Comparison of ENCODE assay signal across 18 cellular contexts in genomic region chr10:43209651-43210141, GRCh38. TPM values are rescaled to one million over a fixed set of nuclear protein-coding genes. Genes with fewer than 3 reads are reported as not detected.
A peak's percentile ranks its signal among the peaks of the same experiment; 100 is the strongest.
DNase-seq lines count a peak whose midpoint lies in the region; ATAC-seq and TF ChIP-seq lines count a peak whose summit lies in the region.
"Had no signal": no experiment of that assay in that cellular context is flagged by ENCODE, and none has a peak within 500 bp of the region (broad histone marks: within the 10 kb centered on the region; RNA-seq: fewer than 3 reads in every experiment).

No MANE protein-coding gene starts in this region.

- ATAC-seq in Right ventricle myocardium superior (ENCODE audit: poor library complexity) (no peak), heart right ventricle (no peak), aorta (ENCODE audit: low FRiP score) (no peak), GM21723 (IDR thresholded peaks at IDR 0.05; ENCODE audit: unreplicated experiment) (no peak), GM19452 (IDR thresholded peaks at IDR 0.05; ENCODE audit: unreplicated experiment) (no peak)
- ATAC-seq: naive thymus-derived CD8-positive, alpha-beta T cell had no signal

- H3K27me3 ChIP-seq in heart right ventricle (peaks cover 0 to 6% (median 0%) of the 10 kb centered on the region in 7 donors), ascending aorta (no peaks in the 10 kb centered on the region), aorta (ENCODE audit: control insufficient read depth in 1 of 2, insufficient read depth in 2 of 2, low read length in 1 of 2) (no peaks in the 10 kb centered on the region)
- H3K27me3 ChIP-seq: hepatocyte had no signal

- TF ChIP-seq CTCF in heart right ventricle (IDR thresholded peaks at IDR 0.05): no peak
- no peak for TF ChIP-seq CTCF in ascending aorta (IDR thresholded peaks at IDR 0.05)

- H3K27ac ChIP-seq in heart right ventricle (no peak overlapping the region), ascending aorta (no peak overlapping the region), aorta (ENCODE audit: low read depth in 1 of 2, low read length in 2 of 2) (no peak overlapping the region)
- H3K27ac ChIP-seq: coronary artery, hepatocyte, VCaP had no signal

- H3K4me1 ChIP-seq in heart right ventricle (peaks cover 0 to 5% (median 0%) of the 10 kb centered on the region in 9 donors), ascending aorta (no peaks in the 10 kb centered on the region), aorta (ENCODE audit: control insufficient read depth in 1 of 2, insufficient read depth in 2 of 2, low read length in 2 of 2) (no peaks in the 10 kb centered on the region)

- intact Hi-C loops in Right ventricle myocardium superior (cut with DNase I): no loop called here
- intact Hi-C loops in heart right ventricle (cut with DNase I): loop anchor here in 3 of 10 donors (5.0 to 10.0 kb wide), 3 partner anchors 135 to 145 kb away; no protein-coding TSS in a partner anchor
- intact Hi-C loops in ascending aorta (cut with DNase I): loop anchor here (10.0 kb wide), 1 partner anchor 65 kb away; no protein-coding TSS in a partner anchor
- intact Hi-C loops in aorta (cut with DNase I): no loop called here

- 86 to 91% methylated on average over 5 of the region's 5 CpGs for WGBS in heart right ventricle, 2 donors
- WGBS in aorta, 2 donors: 94 to 97% methylated on average over 5 of the region's 5 CpGs

- H3K9me3 ChIP-seq in heart right ventricle (no peaks in the 10 kb centered on the region), ascending aorta (no peaks in the 10 kb centered on the region), aorta (ENCODE audit: control insufficient read depth, low read length) (no peaks in the 10 kb centered on the region)

- H3K4me3 ChIP-seq in heart right ventricle (no peak overlapping the region), ascending aorta (no peak overlapping the region), aorta (ENCODE audit: low read length in 2 of 2) (no peak overlapping the region)
- H3K4me3 ChIP-seq: coronary artery, hepatocyte had no signal

- no peaks in the 10 kb centered on the region for H3K36me3 ChIP-seq in heart right ventricle
- no peaks in the 10 kb centered on the region for H3K36me3 ChIP-seq in ascending aorta
- no peaks in the 10 kb centered on the region for H3K36me3 ChIP-seq in aorta (ENCODE audit: control insufficient read depth in 1 of 2, insufficient read depth in 2 of 2, low read length in 1 of 2)

- DNase-seq in Right ventricle myocardium superior: peak; percentile 37
- no peak for DNase-seq in heart right ventricle
- peak; percentile 3 to 58 for DNase-seq in ascending aorta (ENCODE audit: low spot score in 2 of 2)
- peak; percentile 84 for DNase-seq in mesenteric fat pad (ENCODE audit: low spot score)
- peak; percentile 33 to 59 for DNase-seq in aorta
- DNase-seq: KBM-7; mesenchymal stem cell; NCI-H1694; NCI-H774; OCI-M1; stimulated activated CD4-positive, alpha-beta T cell treated with anti-CD3 and anti-CD28 coated beads, Interleukin-12 subunit alpha, Interleukin-12 subunit beta, amount 100 ng/mL, for 4 hours had no signal

RNA-seq across cellular contexts. Expression of gene RASGEF1A, which starts 57.2 kb away (rescaled TPM):
- total RNA-seq in Right ventricle myocardium superior: 1.6 TPM
- total RNA-seq in heart right ventricle: 1 to 10 TPM in 7 of 10 donors, under 1 TPM in 3; 0.63 to 2.4 (median 1.4) TPM
- polyA plus RNA-seq in heart right ventricle: under 1 TPM; 0.16 to 0.44 TPM
- total RNA-seq in ascending aorta: not detected
- 1.8 TPM for total RNA-seq in mesenteric fat pad
- total RNA-seq in aorta: 1 to 10 TPM; 1.9 to 3.1 TPM
- 1 to 10 TPM in 1 of 2 donors, not detected in 1; 3.9 TPM for polyA plus RNA-seq in aorta
- total RNA-seq: Daoy had no signal

Comparison
In these comparisons a context has a peak if more than half of its experiments do, and no peak if none do; other contexts are left out.
1. DNase-seq: peak in Right ventricle myocardium superior (single experiment), ascending aorta (2 of 2), mesenteric fat pad (single experiment) and aorta (2 of 2); none in heart right ventricle (0 of 2).